Comparison of ENCODE assay signal across 18 cellular contexts in genomic region chr4:1608196-1608820, GRCh38.
"Had no signal": no experiment of that assay in that cellular context is flagged by ENCODE, and none has a peak within 500 bp of the region (broad histone marks: within the 10 kb centered on the region; RNA-seq: fewer than 3 reads in every experiment).

No MANE protein-coding gene starts in this region.

- H3K27ac Mint-ChIP-seq: activated naive CD4-positive, alpha-beta T cell treated with anti-CD3 and anti-CD28 coated beads for 36 hours; activated naive CD8-positive, alpha-beta T cell treated with anti-CD3 and anti-CD28 coated beads, Interleukin-2, amount 50 U/mL, for 24 hours; activated T-helper 17 cell treated with anti-CD3 and anti-CD28 coated beads, Interleukin-2, amount 50 U/mL, for 72 hours; T-helper 2 cell treated with Interferon-gamma antibody and Interleukin-4, amounts not matched to agents 5 μg/mL and 100 μg/mL, for 36 hours had no signal

- H3K9me3 ChIP-seq: ascending aorta, breast epithelium, heart right ventricle, neutrophil, suprapubic skin had no signal

- H3K9me3 Mint-ChIP-seq: activated naive CD4-positive, alpha-beta T cell treated with anti-CD3 and anti-CD28 coated beads for 36 hours; activated naive CD8-positive, alpha-beta T cell treated with anti-CD3 and anti-CD28 coated beads, Interleukin-2, amount 50 U/mL, for 24 hours; activated T-helper 17 cell treated with anti-CD3 and anti-CD28 coated beads, Interleukin-2, amount 50 U/mL, for 72 hours; T-helper 2 cell treated with Interferon-gamma antibody and Interleukin-4, amounts not matched to agents 5 μg/mL and 100 μg/mL, for 36 hours had no signal

- H3K4me1 Mint-ChIP-seq: activated T-helper 17 cell treated with anti-CD3 and anti-CD28 coated beads, Interleukin-2, amount 50 U/mL, for 72 hours had no signal

- H3K36me3 ChIP-seq: ascending aorta, breast epithelium, heart right ventricle, neutrophil, suprapubic skin had no signal

- ATAC-seq: activated CD4-positive, CD25-positive, alpha-beta regulatory T cell treated with anti-CD3 and anti-CD28 coated beads, Interleukin-2, amount 50 U/mL, for 24 hours; activated naive CD8-positive, alpha-beta T cell treated with anti-CD3 and anti-CD28 coated beads, Interleukin-2, amount 50 U/mL, for 24 hours; activated T-helper 17 cell treated with anti-CD3 and anti-CD28 coated beads, Interleukin-2, amount 50 U/mL, for 72 hours; heart right ventricle; stimulated activated naive CD8-positive, alpha-beta T cell treated with anti-CD3 and anti-CD28 coated beads, Interleukin-15, Interleukin-2, amounts not matched to agents 100 U/mL and 50 U/mL, for 24 hours had no signal

- H3K27ac ChIP-seq: ascending aorta, breast epithelium, heart right ventricle, neutrophil, skin epidermis, suprapubic skin had no signal

- H3K4me3 Mint-ChIP-seq: activated naive CD4-positive, alpha-beta T cell treated with anti-CD3 and anti-CD28 coated beads for 36 hours; activated naive CD8-positive, alpha-beta T cell treated with anti-CD3 and anti-CD28 coated beads, Interleukin-2, amount 50 U/mL, for 24 hours; activated T-helper 17 cell treated with anti-CD3 and anti-CD28 coated beads, Interleukin-2, amount 50 U/mL, for 72 hours; T-helper 2 cell treated with Interferon-gamma antibody and Interleukin-4, amounts not matched to agents 5 μg/mL and 100 μg/mL, for 36 hours had no signal

- H3K27me3 Mint-ChIP-seq: activated naive CD8-positive, alpha-beta T cell treated with anti-CD3 and anti-CD28 coated beads, Interleukin-2, amount 50 U/mL, for 24 hours; activated T-helper 17 cell treated with anti-CD3 and anti-CD28 coated beads, Interleukin-2, amount 50 U/mL, for 72 hours had no signal

- DNase-seq: activated CD4-positive, alpha-beta T cell treated with anti-CD3 and anti-CD28 coated beads, Interleukin-2, amount 50 U/mL, for 1 hour; activated naive CD4-positive, alpha-beta T cell treated with anti-CD3 and anti-CD28 coated beads for 36 hours; activated naive CD8-positive, alpha-beta T cell treated with anti-CD3 and anti-CD28 coated beads, Interleukin-2, amount 50 U/mL, for 24 hours; midbrain; stimulated activated CD4-positive, alpha-beta T cell treated with anti-CD3 and anti-CD28 coated beads, Interleukin-4, amount 100 ng/mL, for 4 hours; stimulated activated CD8-positive, alpha-beta memory T cell treated with anti-CD3 and anti-CD28 coated beads, Interleukin-4, amount 100 ng/mL, for 48 hours; stimulated activated naive CD8-positive, alpha-beta T cell treated with anti-CD3 and anti-CD28 coated beads, Interleukin-15, Interleukin-2, amounts not matched to agents 100 U/mL and 50 U/mL, for 24 hours; SW 1271 had no signal

- H3K27me3 ChIP-seq: ascending aorta had no signal

- H3K4me1 ChIP-seq: ascending aorta, breast epithelium, heart right ventricle had no signal

- H3K4me3 ChIP-seq: ascending aorta, breast epithelium, heart right ventricle, lung, skin epidermis, suprapubic skin had no signal
